21 cellular contexts compared by ENCODE assay signal in genomic region chr1:93459126-93459525, GRCh38. TPM values are rescaled to one million over a fixed set of nuclear protein-coding genes. Genes with fewer than 3 reads are reported as not detected.
DNase-seq lines count a peak whose midpoint lies in the region; FAIRE-seq and TF ChIP-seq lines count a peak whose summit lies in the region.
"Had no signal": no experiment of that assay in that cellular context is flagged by ENCODE, and none has a peak within 500 bp of the region (broad histone marks: within the 10 kb centered on the region; RNA-seq: fewer than 3 reads in every experiment).

No MANE protein-coding gene starts in this region.

- no peaks in the 10 kb centered on the region for H3K36me3 ChIP-seq in adipocyte (ENCODE audit: control insufficient read depth, insufficient read depth, low read length, severe bottlenecking)
- peaks cover 2 to 9% of the 10 kb centered on the region in 2 experiments for H3K36me3 ChIP-seq in trophoblast cell (ENCODE audit: control insufficient read depth in 1 of 2, insufficient read depth in 2 of 2, low read length in 2 of 2)
- H3K36me3 ChIP-seq: BE2C, MG63 had no signal

- H3K4me3 ChIP-seq in AG04450 (ENCODE audit: low read depth, low read length) (no peak overlapping the region), adipocyte (ENCODE audit: low read length) (no peak overlapping the region), choroid plexus epithelial cell (ENCODE audit: low read depth, low read length) (no peak overlapping the region), trophoblast cell (ENCODE audit: low read depth, low read length) (no peak overlapping the region)
- H3K4me3 ChIP-seq: MG63 had no signal

- peaks cover 29% of the 10 kb centered on the region for H3K79me2 ChIP-seq in trophoblast cell (ENCODE audit: control insufficient read depth, insufficient read depth, low read length, poor library complexity)

- peak overlapping the region; percentile 23 for H3K27ac ChIP-seq in AG04450 (ENCODE audit: low read depth, low read length)
- no peak overlapping the region for H3K27ac ChIP-seq in trophoblast cell (ENCODE audit: low read depth, low read length)
- H3K27ac ChIP-seq: 22Rv1, RWPE1 had no signal

- no peak for TF ChIP-seq CTCF in AG04450 (IDR thresholded peaks at IDR 0.05; ENCODE audit: low read depth, low read length)
- no peak for TF ChIP-seq CTCF in choroid plexus epithelial cell (conservative IDR thresholded peaks at IDR 0.05; ENCODE audit: low read depth, low read length)

- peak overlapping the region; percentile 98 for H3K4ac ChIP-seq in trophoblast cell (ENCODE audit: low read depth, low read length)

- no peak overlapping the region for H2BK12ac ChIP-seq in trophoblast cell (ENCODE audit: low read length)

- no peak overlapping the region for H3K9ac ChIP-seq in adipocyte (ENCODE audit: low read length)
- H3K9ac ChIP-seq in trophoblast cell (ENCODE audit: low read length) = no peak overlapping the region

- H2AK5ac ChIP-seq in trophoblast cell (ENCODE audit: low read length) = no peak overlapping the region

- H4K91ac ChIP-seq in trophoblast cell (ENCODE audit: low read depth, low read length) = no peak overlapping the region

- H2BK120ac ChIP-seq in trophoblast cell (ENCODE audit: insufficient read depth, low read length, poor library complexity) = no peak overlapping the region

- H4K12ac ChIP-seq in trophoblast cell (ENCODE audit: low read depth, low read length) = no peak overlapping the region

- no peak overlapping the region for H4K8ac ChIP-seq in trophoblast cell (ENCODE audit: low read depth, low read length)

- DNase-seq in AG04450 (ENCODE audit: low read depth, low spot score) (no peak), adipocyte (ENCODE audit: low read depth) (peak; percentile 14), choroid plexus epithelial cell (ENCODE audit: low read depth) (peak; percentile 65), trophoblast cell (no peak), RCC 7860 (ENCODE audit: low spot score) (no peak), D341Med (ENCODE audit: low spot score) (no peak), NCI-H2107 (lab: John Stamatoyannopoulos, UW) (no peak)
- DNase-seq: BE2C, Calu3, DMS153, KBM-7, MG63, NCI-H2029, NCI-H446 treated with DMSO at 0.1 percent for 48 hours, NCI-H526 treated with DMSO at 0.1 percent for 48 hours, SHP77 had no signal

- no peak for FAIRE-seq in RCC 7860 (lab: Jason Lieb, UNC)
- FAIRE-seq: GM18507, H54, HTR-8/SVneo had no signal

- no peaks in the 10 kb centered on the region; the same call in 1 of the 2 replicates for H3K9me3 ChIP-seq in AG04450 (ENCODE audit: control insufficient read depth, insufficient read depth, low read length)
- H3K9me3 ChIP-seq in adipocyte (ENCODE audit: control insufficient read depth, low read length) = peaks cover 5% of the 10 kb centered on the region
- H3K9me3 ChIP-seq in trophoblast cell (ENCODE audit: insufficient read depth, low read depth, low read length) = no peaks in the 10 kb centered on the region
- H3K9me3 ChIP-seq: BE2C, MG63 had no signal

- H3K27me3 ChIP-seq in AG04450 (ENCODE audit: control insufficient read depth, insufficient read depth, low read length) (no peaks in the 10 kb centered on the region), adipocyte (replicated peaks; ENCODE audit: control insufficient read depth, insufficient read depth, low read length) (no peaks in the 10 kb centered on the region), trophoblast cell (ENCODE audit: insufficient read depth, low read length) (no peaks in the 10 kb centered on the region)
- H3K27me3 ChIP-seq: BE2C, MG63 had no signal

- H3K23ac ChIP-seq in trophoblast cell (ENCODE audit: low read length) = no peak overlapping the region

- H2BK5ac ChIP-seq in trophoblast cell (ENCODE audit: low read depth, low read length, poor library complexity) = no peak overlapping the region

- CTCF ChIA-PET in AG04450 (lab: Charles Lee) = no interaction called here

- no peak overlapping the region for H3K14ac ChIP-seq in trophoblast cell (ENCODE audit: low read length)

- H3K4me1 ChIP-seq in adipocyte (ENCODE audit: control insufficient read depth, insufficient read depth, low read length) (no peaks in the 10 kb centered on the region), trophoblast cell (ENCODE audit: control insufficient read depth in 1 of 2, insufficient read depth in 2 of 2, low read length in 2 of 2) (no peaks in the 10 kb centered on the region)
- H3K4me1 ChIP-seq: BE2C had no signal

- H3K79me1 ChIP-seq in trophoblast cell (ENCODE audit: low read length) = no peaks in the 10 kb centered on the region

- POLR2A ChIA-PET in AG04450 (lab: Yijun Ruan, JAX) = no interaction called here

- no peak overlapping the region for H3K18ac ChIP-seq in trophoblast cell (ENCODE audit: low read length)

- H3K4me2 ChIP-seq in trophoblast cell (ENCODE audit: low read length) = no peak overlapping the region

- H2AFZ ChIP-seq in trophoblast cell (ENCODE audit: insufficient read depth, low read length, poor library complexity) = no peak overlapping the region

- WGBS in trophoblast cell (ENCODE audit: extremely low coverage, insufficient coverage, insufficient read length) = no CpG with 5 or more reads among the region's 3 CpGs

RNA-seq across cellular contexts. Expression of gene FNBP1L, which starts 11.2 kb away (rescaled TPM):
- 17.9 and 24.1 TPM in 2 replicates for polyA plus RNA-seq in AG04450 (2011; rRNA removed)
- polyA minus RNA-seq in AG04450 (2011; rRNA and poly(A)+ RNA removed) = 11.2 and 20.9 TPM in 2 replicates
- polyA plus RNA-seq in trophoblast cell (2013) = 82.4 and 84.4 TPM in 2 replicates

Comparison
In these comparisons a context has a peak if more than half of its experiments do, and no peak if none do; other contexts are left out.
1. DNase-seq: peak in adipocyte (single experiment) and choroid plexus epithelial cell (single experiment); none in AG04450 (single experiment), trophoblast cell (0 of 2), RCC 7860 (single experiment), D341Med (single experiment) and NCI-H2107 (single experiment).